In genomic region chr5:74576941-74577456, GRCh38 we compare ENCODE assay signal across 8 cellular contexts.
DNase-seq lines count a peak whose midpoint lies in the region; ATAC-seq and TF ChIP-seq lines count a peak whose summit lies in the region.

No MANE protein-coding gene starts in this region.

- peak overlapping the region; percentile 43 for H3K27ac Mint-ChIP-seq in activated naive CD8-positive, alpha-beta T cell

- H3K4me3 Mint-ChIP-seq in activated naive CD8-positive, alpha-beta T cell, result peak overlapping the region; percentile 3

- ATAC-seq in GM19023 (IDR thresholded peaks at IDR 0.05; ENCODE audit: unreplicated experiment), result peak; percentile 56
- peak; percentile 79 for ATAC-seq in HG03159 (IDR thresholded peaks at IDR 0.05; ENCODE audit: unreplicated experiment)
- ATAC-seq in left lung, result peak; percentile 80

- H3K4me3 ChIP-seq in left lung, result no peak overlapping the region

- intact Hi-C loops in left lung (cut with DNase I), result no loop called here

- no peaks in the 10 kb centered on the region for H3K9me3 Mint-ChIP-seq in activated naive CD8-positive, alpha-beta T cell (ENCODE audit: low read depth)

- peak overlapping the region; percentile 74 to 75 for H3K27ac ChIP-seq in left lung

- H3K9me3 ChIP-seq in left lung, result no peaks in the 10 kb centered on the region

- H3K36me3 Mint-ChIP-seq in activated naive CD8-positive, alpha-beta T cell, result peaks cover 2% of the 10 kb centered on the region

- H3K36me3 ChIP-seq in left lung, result no peaks in the 10 kb centered on the region

- no peak for TF ChIP-seq CTCF in left lung (IDR thresholded peaks at IDR 0.05)

- H3K4me1 Mint-ChIP-seq in activated naive CD8-positive, alpha-beta T cell (ENCODE audit: low read depth), result peaks cover 30% of the 10 kb centered on the region

- no peaks in the 10 kb centered on the region for H3K27me3 Mint-ChIP-seq in activated naive CD8-positive, alpha-beta T cell

- peak; percentile 20 for DNase-seq in Ammon's horn (ENCODE audit: low spot score)
- DNase-seq in left lung, result peak in 1 of 2 donors; percentile 49
- DNase-seq in mesenteric fat pad (ENCODE audit: low spot score), result no peak
- DNase-seq in Kasumi-1 (lab: John Stamatoyannopoulos, UW), result no peak
- DNase-seq in stimulated activated CD4-positive, alpha-beta T cell treated with anti-CD3 and anti-CD28 coated beads, Interleukin-4, amount 100 ng/mL, for 24 hours, result no peak

- no peaks in the 10 kb centered on the region for H3K27me3 ChIP-seq in left lung

- H3K4me1 ChIP-seq in left lung, result peaks cover 9 to 21% of the 10 kb centered on the region in 2 donors
